In genomic region chr16:83808573-83809014, GRCh38 we compare ENCODE assay signal across 8 cellular contexts. TPM values are rescaled to one million over a fixed set of nuclear protein-coding genes. Genes with fewer than 3 reads are reported as not detected.
DNase-seq lines count a peak whose midpoint lies in the region; ATAC-seq and TF ChIP-seq lines count a peak whose summit lies in the region.

No MANE protein-coding gene starts in this region.

- no peak for ATAC-seq in GM18870 (IDR thresholded peaks at IDR 0.05; ENCODE audit: unreplicated experiment)

- H3K4me3 Mint-ChIP-seq in CD14-positive monocyte, result peak overlapping the region; percentile 96 to 97
- H3K4me3 Mint-ChIP-seq in nephron progenitor cell, result peak overlapping the region; percentile 96

- DNase-seq in CD14-positive monocyte (ENCODE audit: low spot score) (no peak), nephron progenitor cell (no peak), iPS-NIHi7 (ENCODE audit: extremely low spot score) (no peak), GM13977 (ENCODE audit: low spot score) (no peak)
- DNase-seq in central memory CD4-positive, alpha-beta T cell, result no peak

- intact Hi-C loops in CD14-positive monocyte (cut with micrococcal nuclease), result loop anchor here (5.0 kb wide), 1 partner anchor 66 kb away; no protein-coding TSS in a partner anchor

- H4K20me1 ChIP-seq in Loucy (ENCODE audit: insufficient read depth, low read length, poor library complexity, severe bottlenecking), result peaks cover 31% of the 10 kb centered on the region

- no peaks in the 10 kb centered on the region for H3F3A ChIP-seq in Loucy (ENCODE audit: low read depth)

- peaks cover 23% of the 10 kb centered on the region for H3K4me1 ChIP-seq in Loucy (ENCODE audit: insufficient read depth, low read length, poor library complexity, severe bottlenecking)
- peaks cover 24 to 30% of the 10 kb centered on the region in 2 donors for H3K4me1 ChIP-seq in duodenal mucosa (ENCODE audit: control insufficient read depth in 1 of 2, insufficient read depth in 2 of 2, low read length in 2 of 2)

- H3K27me3 Mint-ChIP-seq in CD14-positive monocyte (ENCODE audit: low read depth in 3 of 3), result no peaks in the 10 kb centered on the region
- H3K27me3 Mint-ChIP-seq in nephron progenitor cell (ENCODE audit: low read depth, poor library complexity), result peaks cover 8% of the 10 kb centered on the region

- H3K9me2 ChIP-seq in Loucy (replicated peaks; ENCODE audit: low read depth, low read length), result no peaks in the 10 kb centered on the region

- peak overlapping the region; percentile 74 for H3K27ac ChIP-seq in duodenal mucosa (ENCODE audit: low read depth, low read length)

- no peaks in the 10 kb centered on the region for H3K9me3 ChIP-seq in Loucy (ENCODE audit: insufficient read depth, low read depth, low read length)
- H3K9me3 ChIP-seq in duodenal mucosa (ENCODE audit: control insufficient read depth in 1 of 2, low read length in 2 of 2), result no peaks in the 10 kb centered on the region

- H3K9me3 Mint-ChIP-seq in CD14-positive monocyte, result peaks cover 0 to 7% (median 2%) of the 10 kb centered on the region in 7 donors
- H3K9me3 Mint-ChIP-seq in nephron progenitor cell, result no peaks in the 10 kb centered on the region

- H3K27me3 ChIP-seq in Loucy (ENCODE audit: insufficient read depth, low read length, poor library complexity, severe bottlenecking) (no peaks in the 10 kb centered on the region), duodenal mucosa (ENCODE audit: control insufficient read depth in 1 of 2, insufficient read depth in 2 of 2, low read length in 2 of 2) (no peaks in the 10 kb centered on the region)

- peaks cover 6% of the 10 kb centered on the region; the same call in 1 of the 2 replicates for H3K36me3 ChIP-seq in Loucy (ENCODE audit: insufficient read depth, low read length)
- peaks cover 8 to 28% of the 10 kb centered on the region in 2 donors for H3K36me3 ChIP-seq in duodenal mucosa (ENCODE audit: control insufficient read depth in 1 of 2, insufficient read depth in 2 of 2, low read length in 2 of 2)

- H3K79me2 ChIP-seq in Loucy (ENCODE audit: insufficient read depth, low read length), result peaks cover 42% of the 10 kb centered on the region

- in situ Hi-C loops in GM13977 (cut with MboI; ENCODE audit: low pct_unique_long_range_greater_than_20kb, low sequenced_read_pairs, unreplicated experiment), result no loop called here

- peaks cover 65% of the 10 kb centered on the region for H3K4me1 Mint-ChIP-seq in CD14-positive monocyte
- H3K4me1 Mint-ChIP-seq in nephron progenitor cell, result peaks cover 36% of the 10 kb centered on the region

- H2AFZ ChIP-seq in Loucy (ENCODE audit: low read length), result peak overlapping the region; percentile 84

- H3K36me3 Mint-ChIP-seq in CD14-positive monocyte, result peaks cover 45 to 47% of the 10 kb centered on the region in 2 donors
- H3K36me3 Mint-ChIP-seq in nephron progenitor cell (ENCODE audit: low read depth), result peaks cover 35% of the 10 kb centered on the region

- peak overlapping the region; percentile 93 to 99 (median 98) for H3K27ac Mint-ChIP-seq in CD14-positive monocyte
- H3K27ac Mint-ChIP-seq in nephron progenitor cell, result peak overlapping the region; percentile 94

- peak overlapping the region; percentile 94 for H3K4me2 ChIP-seq in Loucy (ENCODE audit: low read depth, low read length, poor library complexity, severe bottlenecking)

- peak overlapping the region; percentile 97 for H3K4me3 ChIP-seq in Loucy (ENCODE audit: low read length, poor library complexity, severe bottlenecking)
- peak overlapping the region; percentile 84 for H3K4me3 ChIP-seq in duodenal mucosa (ENCODE audit: low read depth in 1 of 2, low read length in 2 of 2)

- H3K9ac ChIP-seq in Loucy (ENCODE audit: low read depth, low read length, poor library complexity, severe bottlenecking), result peak overlapping the region; percentile 92
- H3K9ac ChIP-seq in duodenal mucosa (ENCODE audit: low read depth in 1 of 2, low read length in 2 of 2), result peak overlapping the region; percentile 77 to 85

- no peak for TF ChIP-seq CTCF in CD14-positive monocyte (IDR thresholded peaks at IDR 0.05)
- TF ChIP-seq CTCF in Loucy (conservative IDR thresholded peaks at IDR 0.05; ENCODE audit: low read length), result no peak
- TF ChIP-seq CTCF in nephron progenitor cell (IDR thresholded peaks at IDR 0.05), result no peak
- TF ChIP-seq CTCF in GM13977 (IDR thresholded peaks at IDR 0.05; ENCODE audit: extremely low read depth, insufficient read depth, missing control alignments), result no peak

RNA-seq across cellular contexts. Expression of gene HSBP1, which starts 0.8 kb away (rescaled TPM):
- polyA plus RNA-seq in CD14-positive monocyte, result 100 to 1,000 TPM; 178 to 194 TPM
